Comparison of ENCODE assay signal across 8 cellular contexts in genomic region chr6:100228437-100229424, GRCh38.
DNase-seq lines count a peak whose midpoint lies in the region; ATAC-seq and TF ChIP-seq lines count a peak whose summit lies in the region.

No MANE protein-coding gene starts in this region.

- peak overlapping the region; percentile 85 for H3K27ac Mint-ChIP-seq in activated T-helper 2 cell treated with anti-CD3 and anti-CD28 coated beads, Interferon-gamma antibody, Interleukin-2, Interleukin-4, amounts not matched to agents 10 μg/mL and 5 μg/mL and 100 μg/mL, durations not matched to agents 14 hours and 24 hours and 36 hours

- H3K27me3 Mint-ChIP-seq in activated T-helper 2 cell treated with anti-CD3 and anti-CD28 coated beads, Interferon-gamma antibody, Interleukin-2, Interleukin-4, amounts not matched to agents 10 μg/mL and 5 μg/mL and 100 μg/mL, durations not matched to agents 14 hours and 24 hours and 36 hours (ENCODE audit: low read depth) = peaks cover 3% of the 10 kb centered on the region

- ATAC-seq in GM19438 (IDR thresholded peaks at IDR 0.05; ENCODE audit: low read depth, unreplicated experiment) = peak; percentile 99
- ATAC-seq in HG03521 (IDR thresholded peaks at IDR 0.05; ENCODE audit: unreplicated experiment) = peak; percentile 100
- peak; percentile 85 for ATAC-seq in gastroesophageal sphincter

- no peaks in the 10 kb centered on the region for H3K36me3 Mint-ChIP-seq in activated T-helper 2 cell treated with anti-CD3 and anti-CD28 coated beads, Interferon-gamma antibody, Interleukin-2, Interleukin-4, amounts not matched to agents 10 μg/mL and 5 μg/mL and 100 μg/mL, durations not matched to agents 14 hours and 24 hours and 36 hours (ENCODE audit: low read depth)

- TF ChIP-seq CTCF in gastroesophageal sphincter (IDR thresholded peaks at IDR 0.05) (no peak), transverse colon (IDR thresholded peaks at IDR 0.05) (no peak)

- H3K27me3 ChIP-seq in gastroesophageal sphincter (no peaks in the 10 kb centered on the region), neuron (ENCODE audit: insufficient read depth, low read length) (peaks cover 8% of the 10 kb centered on the region), transverse colon (no peaks in the 10 kb centered on the region)

- peak overlapping the region; percentile 11 to 48 for H3K4me3 ChIP-seq in gastroesophageal sphincter
- H3K4me3 ChIP-seq in neuron (ENCODE audit: low read length) = peak overlapping the region; percentile 54
- H3K4me3 ChIP-seq in transverse colon = peak overlapping the region in 3 of 4 donors; percentile 26 to 45 (median 32)

- DNase-seq in COLO668 (lab: John Stamatoyannopoulos, UW; ENCODE audit: unreplicated experiment) = peak; percentile 83
- peak; percentile 95 for DNase-seq in OCI-M1 (lab: John Stamatoyannopoulos, UW)
- DNase-seq in activated T-helper 2 cell treated with anti-CD3 and anti-CD28 coated beads, Interferon-gamma antibody, Interleukin-2, Interleukin-4, amounts not matched to agents 10 μg/mL and 5 μg/mL and 100 μg/mL, durations not matched to agents 14 hours and 24 hours and 36 hours (ENCODE audit: low spot score) = peak; percentile 62
- peak; percentile 77 for DNase-seq in transverse colon

- peak overlapping the region; percentile 72 for H3K4me3 Mint-ChIP-seq in activated T-helper 2 cell treated with anti-CD3 and anti-CD28 coated beads, Interferon-gamma antibody, Interleukin-2, Interleukin-4, amounts not matched to agents 10 μg/mL and 5 μg/mL and 100 μg/mL, durations not matched to agents 14 hours and 24 hours and 36 hours (ENCODE audit: low read depth)

- 12 to 33% methylated on average over 6 to 20 of the region's 38 CpGs for WGBS in gastroesophageal sphincter (ENCODE audit: low coverage in 1 of 2), 2 donors
- 8 to 14% methylated on average over 10 to 38 of the region's 38 CpGs for WGBS in transverse colon (ENCODE audit: low coverage in 1 of 2), 2 donors

- H3K27ac ChIP-seq in gastroesophageal sphincter (peak overlapping the region in 2 of 4 donors; percentile 19 to 28), transverse colon (no peak overlapping the region)

- peaks cover 3% of the 10 kb centered on the region for H3K9me3 Mint-ChIP-seq in activated T-helper 2 cell treated with anti-CD3 and anti-CD28 coated beads, Interferon-gamma antibody, Interleukin-2, Interleukin-4, amounts not matched to agents 10 μg/mL and 5 μg/mL and 100 μg/mL, durations not matched to agents 14 hours and 24 hours and 36 hours

- H3K4me1 ChIP-seq in gastroesophageal sphincter (peaks cover 0 to 6% (median 4%) of the 10 kb centered on the region in 3 donors), neuron (ENCODE audit: insufficient read depth, low read length) (peaks cover 6% of the 10 kb centered on the region), transverse colon (no peaks in the 10 kb centered on the region)

- H2AFZ ChIP-seq in neuron (ENCODE audit: low read depth, low read length) = peak overlapping the region; percentile 93

- TF ChIP-seq EP300 in gastroesophageal sphincter (IDR thresholded peaks at IDR 0.05) = no peak
- TF ChIP-seq EP300 in transverse colon (IDR thresholded peaks at IDR 0.05; ENCODE audit: low read depth) = no peak

- no peaks in the 10 kb centered on the region for H3K9me3 ChIP-seq in gastroesophageal sphincter
- H3K9me3 ChIP-seq in neuron (ENCODE audit: low read length) = no peaks in the 10 kb centered on the region
- H3K9me3 ChIP-seq in transverse colon = no peaks in the 10 kb centered on the region

- intact Hi-C loops in activated T-helper 2 cell treated with anti-CD3 and anti-CD28 coated beads, Interferon-gamma antibody, Interleukin-2, Interleukin-4, amounts not matched to agents 10 μg/mL and 5 μg/mL and 100 μg/mL, durations not matched to agents 14 hours and 24 hours and 36 hours (cut with micrococcal nuclease) = loop anchor here (1.0 to 2.0 kb wide), 2 partner anchors 56 to 244 kb away; no protein-coding TSS in a partner anchor
- intact Hi-C loops in transverse colon (cut with DNase I; ENCODE audit: low total_unique reads) = no loop called here

- peaks cover 29% of the 10 kb centered on the region for H3K4me1 Mint-ChIP-seq in activated T-helper 2 cell treated with anti-CD3 and anti-CD28 coated beads, Interferon-gamma antibody, Interleukin-2, Interleukin-4, amounts not matched to agents 10 μg/mL and 5 μg/mL and 100 μg/mL, durations not matched to agents 14 hours and 24 hours and 36 hours (ENCODE audit: low read depth)

- TF ChIP-seq POLR2A in gastroesophageal sphincter (IDR thresholded peaks at IDR 0.05) (no peak), transverse colon (IDR thresholded peaks at IDR 0.05) (no peak)

- H3K36me3 ChIP-seq in gastroesophageal sphincter (no peaks in the 10 kb centered on the region), neuron (ENCODE audit: insufficient read depth, low read length) (no peaks in the 10 kb centered on the region), transverse colon (no peaks in the 10 kb centered on the region)

- in situ Hi-C loops in transverse colon (cut with MboI; ENCODE audit: low pct_ligation_motif_present in 1 of 4, low pct_unique_long_range_greater_than_20kb in 1 of 4, low sequenced_read_pairs in 3 of 4) = no loop called here
